15 cellular contexts compared by ENCODE assay signal in genomic region chr5:93364386-93364785, GRCh38.
DNase-seq lines count a peak whose midpoint lies in the region; ATAC-seq and TF ChIP-seq lines count a peak whose summit lies in the region.
"Had no signal": no experiment of that assay in that cellular context is flagged by ENCODE, and none has a peak within 500 bp of the region (broad histone marks: within the 10 kb centered on the region; RNA-seq: fewer than 3 reads in every experiment).

No MANE protein-coding gene starts in this region.

- H3K9ac ChIP-seq in BLaER1: no peak overlapping the region
- H3K9ac ChIP-seq in neuronal stem cell (ENCODE audit: low read depth, low read length, poor library complexity): no peak overlapping the region

- no peaks in the 10 kb centered on the region for H4K20me1 ChIP-seq in BLaER1
- no peaks in the 10 kb centered on the region for H4K20me1 ChIP-seq in GM23338 (replicated peaks; ENCODE audit: insufficient read depth)
- no peaks in the 10 kb centered on the region for H4K20me1 ChIP-seq in OCI-LY7 (ENCODE audit: insufficient read depth, low read length)

- peaks cover 10% of the 10 kb centered on the region; the same call in 2 of the 3 replicates for H3K4me1 Mint-ChIP-seq in GM23338
- H3K4me1 Mint-ChIP-seq in stimulated activated memory B cell treated with anti-CD40 and anti-IgM and Interleukin-4, amounts not matched to agents 10 μg/mL and 1 μg/mL and 100 μg/mL, for 72 hours: no peaks in the 10 kb centered on the region
- H3K4me1 Mint-ChIP-seq: CD4-positive, alpha-beta memory T cell had no signal

- H3K4me3 ChIP-seq in BLaER1 (no peak overlapping the region), GM23338 (no peak overlapping the region), neuronal stem cell (ENCODE audit: low read length in 2 of 2) (no peak overlapping the region), OCI-LY7 (ENCODE audit: low read depth, low read length, poor library complexity, severe bottlenecking) (no peak overlapping the region)

- no peaks in the 10 kb centered on the region for H3K36me3 Mint-ChIP-seq in GM23338 (ENCODE audit: low read depth)
- H3K36me3 Mint-ChIP-seq in stimulated activated memory B cell treated with anti-CD40 and anti-IgM and Interleukin-4, amounts not matched to agents 10 μg/mL and 1 μg/mL and 100 μg/mL, for 72 hours: no peaks in the 10 kb centered on the region
- H3K36me3 Mint-ChIP-seq: CD4-positive, alpha-beta memory T cell had no signal

- peaks cover 12% of the 10 kb centered on the region for H3K4me1 ChIP-seq in BLaER1
- H3K4me1 ChIP-seq in GM23338 (ENCODE audit: insufficient read depth): no peaks in the 10 kb centered on the region
- H3K4me1 ChIP-seq in neuronal stem cell (ENCODE audit: control insufficient read depth in 2 of 2, insufficient read depth in 1 of 2, low read depth in 1 of 2, low read length in 2 of 2): no peaks in the 10 kb centered on the region
- H3K4me1 ChIP-seq in OCI-LY7 (ENCODE audit: insufficient read depth, low read length, poor library complexity, severe bottlenecking): no peaks in the 10 kb centered on the region

- DNase-seq in GM23338 (ENCODE audit: low spot score): no peak
- peak; percentile 54 for DNase-seq in left kidney (ENCODE audit: low read depth, low spot score)
- DNase-seq in neuronal stem cell (ENCODE audit: low spot score): no peak
- no peak for DNase-seq in OCI-LY7 (ENCODE audit: low spot score)
- DNase-seq: ACHN; CD4-positive, alpha-beta memory T cell; COR-L47; DMS153; DMS79 treated with DMSO at 0.1 percent for 48 hours; EL had no signal

- intact Hi-C loops in OCI-LY7 (cut with micrococcal nuclease; ENCODE audit: unreplicated experiment): no loop called here

- H2AK5ac ChIP-seq in neuronal stem cell (ENCODE audit: low read depth, low read length): no peak overlapping the region

- H4K91ac ChIP-seq in neuronal stem cell (ENCODE audit: low read depth, low read length, poor library complexity): no peak overlapping the region

- no peak overlapping the region for H3K4me3 Mint-ChIP-seq in GM23338
- no peak overlapping the region for H3K4me3 Mint-ChIP-seq in stimulated activated memory B cell treated with anti-CD40 and anti-IgM and Interleukin-4, amounts not matched to agents 10 μg/mL and 1 μg/mL and 100 μg/mL, for 72 hours
- H3K4me3 Mint-ChIP-seq: CD4-positive, alpha-beta memory T cell had no signal

- ATAC-seq in GM23338 (no peak), HG02763 (IDR thresholded peaks at IDR 0.05; ENCODE audit: unreplicated experiment) (no peak)
- ATAC-seq in stimulated activated memory B cell treated with anti-CD40 and anti-IgM and Interleukin-4, amounts not matched to agents 10 μg/mL and 1 μg/mL and 100 μg/mL, for 72 hours: no peak
- ATAC-seq: HepG2 had no signal

- H4K8ac ChIP-seq in neuronal stem cell (ENCODE audit: low read depth, low read length): no peak overlapping the region

- no CpG with 5 or more reads among the region's 2 CpGs for WGBS in neuronal stem cell (ENCODE audit: extremely low coverage in 2 of 2, insufficient read length in 2 of 2, insufficient replicate concordance in 1 of 2), 2 donors

- no peak overlapping the region for H2BK5ac ChIP-seq in neuronal stem cell (ENCODE audit: low read length)

- CTCF ChIA-PET in OCI-LY7 (lab: Charles Lee; ENCODE audit: unreplicated experiment): no interaction called here

- H2BK15ac ChIP-seq in neuronal stem cell (ENCODE audit: low read length): no peak overlapping the region

- no peaks in the 10 kb centered on the region for H3K9me3 Mint-ChIP-seq in GM23338
- peaks cover 7% of the 10 kb centered on the region for H3K9me3 Mint-ChIP-seq in stimulated activated memory B cell treated with anti-CD40 and anti-IgM and Interleukin-4, amounts not matched to agents 10 μg/mL and 1 μg/mL and 100 μg/mL, for 72 hours

- POLR2A ChIA-PET in OCI-LY7 (lab: Charles Lee): no interaction called here

- TF ChIP-seq CTCF in GM23338 (conservative IDR thresholded peaks at IDR 0.05; ENCODE audit: low read depth in 2 of 2) (no peak), OCI-LY7 (conservative IDR thresholded peaks at IDR 0.05; ENCODE audit: low read length) (no peak)

- no peak overlapping the region for H3K18ac ChIP-seq in neuronal stem cell (ENCODE audit: low read length)

- no peak overlapping the region for H3K23ac ChIP-seq in neuronal stem cell (ENCODE audit: low read depth, low read length, poor library complexity)

- H3K79me1 ChIP-seq in neuronal stem cell (ENCODE audit: low read depth, low read length): no peaks in the 10 kb centered on the region

- H3K27me3 ChIP-seq in BLaER1 (no peaks in the 10 kb centered on the region), GM23338 (ENCODE audit: insufficient read depth) (no peaks in the 10 kb centered on the region), neuronal stem cell (ENCODE audit: control insufficient read depth in 3 of 3, insufficient read depth in 3 of 3, low read depth in 1 of 3, low read length in 3 of 3) (no peaks in the 10 kb centered on the region)

- H2BK120ac ChIP-seq in neuronal stem cell (ENCODE audit: low read depth, low read length): no peak overlapping the region

- no peak overlapping the region for H3K27ac ChIP-seq in BLaER1
- H3K27ac ChIP-seq in GM23338 (ENCODE audit: low read depth): no peak overlapping the region
- no peak overlapping the region for H3K27ac ChIP-seq in neuronal stem cell (replicated peaks; ENCODE audit: low read length)
- H3K27ac ChIP-seq in OCI-LY7 (ENCODE audit: low read depth, low read length, poor library complexity, severe bottlenecking): no peak overlapping the region
- H3K27ac ChIP-seq: C4-2B had no signal

- H3K36me3 ChIP-seq in BLaER1 (no peaks in the 10 kb centered on the region), GM23338 (ENCODE audit: insufficient read depth) (no peaks in the 10 kb centered on the region), neuronal stem cell (replicated peaks in 1 of 2; ENCODE audit: control insufficient read depth in 2 of 2, insufficient read depth in 2 of 2, low read length in 2 of 2) (no peaks in the 10 kb centered on the region), OCI-LY7 (ENCODE audit: insufficient read depth, low read length) (no peaks in the 10 kb centered on the region)

- BruUV-seq in OCI-LY7 (replicated peaks; lab: Mats Ljungman, UMichigan): no TSS peak

- H3K4me2 ChIP-seq in BLaER1: peak overlapping the region; percentile 18
- no peak overlapping the region for H3K4me2 ChIP-seq in GM23338
- no peak overlapping the region for H3K4me2 ChIP-seq in neuronal stem cell (ENCODE audit: insufficient read depth, low read length, poor library complexity, severe bottlenecking)
- H3K4me2 ChIP-seq in OCI-LY7 (ENCODE audit: low read length): no peak overlapping the region

- peak overlapping the region; percentile 24; the same call in 1 of the 2 replicates for H2AFZ ChIP-seq in GM23338
- H2AFZ ChIP-seq in neuronal stem cell (ENCODE audit: low read length): peak overlapping the region; percentile 42
- no peak overlapping the region for H2AFZ ChIP-seq in OCI-LY7 (ENCODE audit: low read length)

- peaks cover 2% of the 10 kb centered on the region for H3K27me3 Mint-ChIP-seq in GM23338 (ENCODE audit: insufficient read depth, low read depth, poor library complexity)
- H3K27me3 Mint-ChIP-seq in stimulated activated memory B cell treated with anti-CD40 and anti-IgM and Interleukin-4, amounts not matched to agents 10 μg/mL and 1 μg/mL and 100 μg/mL, for 72 hours: peaks cover 6% of the 10 kb centered on the region

- no peaks in the 10 kb centered on the region for H3K79me2 ChIP-seq in GM23338 (replicated peaks; ENCODE audit: insufficient read depth)
- no peaks in the 10 kb centered on the region for H3K79me2 ChIP-seq in OCI-LY7 (ENCODE audit: insufficient read depth, low read depth, low read length)

- no peaks in the 10 kb centered on the region for H3F3A ChIP-seq in GM23338 (replicated peaks; ENCODE audit: low read depth)

- H3K14ac ChIP-seq in neuronal stem cell (ENCODE audit: low read length): no peak overlapping the region

- no peak overlapping the region for H3K4ac ChIP-seq in neuronal stem cell (ENCODE audit: low read length)

- H3K9me3 ChIP-seq in BLaER1: no peaks in the 10 kb centered on the region
- no peaks in the 10 kb centered on the region for H3K9me3 ChIP-seq in neuronal stem cell (replicated peaks in 1 of 2; ENCODE audit: control insufficient read depth in 2 of 2, insufficient read depth in 1 of 2, low read depth in 1 of 2, low read length in 2 of 2)
- H3K9me3 ChIP-seq in OCI-LY7 (ENCODE audit: low read length): no peaks in the 10 kb centered on the region

- H3K27ac Mint-ChIP-seq in GM23338: no peak overlapping the region
- no peak overlapping the region for H3K27ac Mint-ChIP-seq in stimulated activated memory B cell treated with anti-CD40 and anti-IgM and Interleukin-4, amounts not matched to agents 10 μg/mL and 1 μg/mL and 100 μg/mL, for 72 hours
- H3K27ac Mint-ChIP-seq: CD4-positive, alpha-beta memory T cell had no signal

- no peaks in the 10 kb centered on the region for H3K9me2 ChIP-seq in GM23338 (ENCODE audit: insufficient read depth)
- H3K9me2 ChIP-seq in OCI-LY7 (ENCODE audit: insufficient read depth, low read length): no peaks in the 10 kb centered on the region

- no peak overlapping the region for H2BK12ac ChIP-seq in neuronal stem cell (ENCODE audit: low read length)

TF ChIP-seq in GM23338, 12 proteins besides CTCF, POLR2A, EP300 and RAD21 (continues in another document):
- TF ChIP-seq JUNB (IDR thresholded peaks at IDR 0.05; ENCODE audit: unreplicated experiment): no peak
- no peak for TF ChIP-seq NANOG (IDR thresholded peaks at IDR 0.05; ENCODE audit: borderline replicate concordance)
- TF ChIP-seq EZH2phosphoT487 (IDR thresholded peaks at IDR 0.05; ENCODE audit: unreplicated experiment): no peak
- no peak for TF ChIP-seq EZH2 (IDR thresholded peaks at IDR 0.05; ENCODE audit: low read depth, unreplicated experiment)
